ENCODE assay signal across 25 cellular contexts in the genomic region with DNA sequence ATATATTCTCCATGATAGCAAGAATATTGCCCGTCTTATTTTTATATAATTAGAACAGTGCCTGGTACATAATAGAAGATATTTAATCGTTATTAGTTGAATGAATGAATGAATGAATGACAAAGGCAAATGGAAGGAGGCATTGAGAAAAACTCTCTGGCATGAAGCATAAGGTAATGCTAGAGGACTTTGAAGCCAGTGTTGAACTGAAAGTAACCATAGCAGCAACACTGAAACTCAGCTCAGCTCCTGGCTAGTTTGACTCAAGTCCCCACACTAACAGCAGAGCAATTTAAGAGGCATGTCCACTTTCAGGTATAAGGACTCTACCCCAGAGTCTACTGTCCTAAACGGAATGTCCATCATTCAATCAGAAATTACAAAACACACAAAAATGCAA.
DNase-seq lines count a peak whose midpoint lies in the region; ATAC-seq, FAIRE-seq and TF ChIP-seq lines count a peak whose summit lies in the region.
"Had no signal": no experiment of that assay in that cellular context is flagged by ENCODE, and none has a peak within 500 bp of the region (broad histone marks: within the 10 kb centered on the region; RNA-seq: fewer than 3 reads in every experiment).

No MANE protein-coding gene starts in this region.

- H3K79me2 ChIP-seq in MM.1S (ENCODE audit: low read length): no peaks in the 10 kb centered on the region

- intact Hi-C loops in kidney (cut with DNase I): no loop called here

- H4K20me1 ChIP-seq in MM.1S (ENCODE audit: insufficient read depth, low read length): no peaks in the 10 kb centered on the region
- H4K20me1 ChIP-seq: BLaER1 had no signal

- H3K9me3 ChIP-seq in MM.1S (replicated peaks; ENCODE audit: insufficient read depth, low read length): no peaks in the 10 kb centered on the region
- no peaks in the 10 kb centered on the region for H3K9me3 ChIP-seq in kidney (ENCODE audit: control insufficient read depth in 1 of 2, low read length in 2 of 2)
- H3K9me3 ChIP-seq: ascending aorta, BLaER1, ovary, spleen had no signal

- H3K36me3 ChIP-seq in MM.1S (replicated peaks; ENCODE audit: insufficient read depth, low read length) (no peaks in the 10 kb centered on the region), kidney (ENCODE audit: control insufficient read depth in 1 of 2, insufficient read depth in 2 of 2, low read length in 2 of 2) (no peaks in the 10 kb centered on the region)
- H3K36me3 ChIP-seq: ascending aorta, BLaER1, ovary, spleen had no signal

- H3K4me3 ChIP-seq in MM.1S (ENCODE audit: low read length): no peak overlapping the region
- no peak overlapping the region for H3K4me3 ChIP-seq in kidney (ENCODE audit: low read length in 2 of 2)
- H3K4me3 ChIP-seq: ascending aorta, BLaER1, lung, ovary, spleen had no signal

- peak; percentile 59 for FAIRE-seq in GM18507 (lab: Jason Lieb, UNC)
- FAIRE-seq in islet of Langerhans (lab: Jason Lieb, UNC): peak; percentile 30
- no peak for FAIRE-seq in kidney (lab: Jason Lieb, UNC)

- ATAC-seq in GM19351 (IDR thresholded peaks at IDR 0.05; ENCODE audit: unreplicated experiment) (peak; percentile 89), HG03025 (IDR thresholded peaks at IDR 0.05; ENCODE audit: low FRiP score, unreplicated experiment) (peak; percentile 52)
- ATAC-seq: right cardiac atrium; stimulated activated effector memory CD8-positive, alpha-beta T cell treated with anti-CD3 and anti-CD28 coated beads, Interleukin-12 subunit alpha, Interleukin-12 subunit beta, amount 100 ng/mL, for 72 hours had no signal

- no peak overlapping the region for H3K4me2 ChIP-seq in MM.1S (ENCODE audit: low read depth, low read length)
- H3K4me2 ChIP-seq: BLaER1 had no signal

- no peak overlapping the region for H3K27ac ChIP-seq in MM.1S (ENCODE audit: low read length)
- H3K27ac ChIP-seq in kidney (ENCODE audit: low read depth in 2 of 2, low read length in 2 of 2): no peak overlapping the region
- H3K27ac ChIP-seq: ascending aorta, BLaER1, ovary, spleen had no signal

- no peaks in the 10 kb centered on the region for H3K9me2 ChIP-seq in MM.1S (replicated peaks; ENCODE audit: insufficient read depth, low read length)

- no peaks in the 10 kb centered on the region for H3F3A ChIP-seq in MM.1S (ENCODE audit: insufficient read depth, low read length)

- DNase-seq in GM18507 (ENCODE audit: extremely low spot score, insufficient read length, low read depth): no peak
- DNase-seq in MM.1S: no peak
- no peak for DNase-seq in kidney
- DNase-seq in kidney glomerular epithelial cell (lab: John Stamatoyannopoulos, UW): no peak
- DNase-seq: activated B cell treated with CpG ODN at 0.5 μM for 24 hours; activated CD4-positive, alpha-beta T cell treated with anti-CD3 and anti-CD28 coated beads, Interleukin-2, amount 50 U/mL, for 48 hours; COR-L47; DMS79 treated with DMSO at 0.1 percent for 48 hours; NCI-H1417 treated with DMSO at 0.1 percent for 48 hours; NCI-H2107; nephron progenitor cell; ovary; right cardiac atrium; SHP77 treated with DMSO at 0.1 percent for 48 hours; spleen; stimulated activated CD4-positive, alpha-beta T cell treated with anti-CD3 and anti-CD28 coated beads, Interleukin-2, amount 100 ng/mL, for 48 hours; substantia nigra; T1000 had no signal

- no peaks in the 10 kb centered on the region for H3K4me1 ChIP-seq in MM.1S (ENCODE audit: low read length)
- H3K4me1 ChIP-seq in kidney (ENCODE audit: control insufficient read depth in 1 of 2, insufficient read depth in 1 of 2, low read depth in 1 of 2, low read length in 2 of 2): no peaks in the 10 kb centered on the region
- H3K4me1 ChIP-seq: ascending aorta, spleen had no signal

- TF ChIP-seq CTCF in MM.1S (IDR thresholded peaks at IDR 0.05; ENCODE audit: low read length) (no peak), kidney (IDR thresholded peaks at IDR 0.05; ENCODE audit: borderline replicate concordance, extremely low read depth, insufficient read depth) (no peak)

- H3K9ac ChIP-seq in MM.1S (ENCODE audit: low read length) (no peak overlapping the region), kidney (ENCODE audit: low read length in 2 of 2) (no peak overlapping the region)
- H3K9ac ChIP-seq: BLaER1 had no signal

- H2AFZ ChIP-seq in MM.1S (ENCODE audit: low read length): no peak overlapping the region

- H3K27me3 ChIP-seq in MM.1S (replicated peaks; ENCODE audit: insufficient read depth, low read length): no peaks in the 10 kb centered on the region
- H3K27me3 ChIP-seq: ascending aorta, BLaER1, ovary had no signal
